ENCODE assay signal across 8 cellular contexts in genomic region chr1:26541431-26541815, GRCh38. TPM values are rescaled to one million over a fixed set of nuclear protein-coding genes. Genes with fewer than 3 reads are reported as not detected.
DNase-seq lines count a peak whose midpoint lies in the region; ATAC-seq and TF ChIP-seq lines count a peak whose summit lies in the region.

No MANE protein-coding gene starts in this region.

- peak overlapping the region; percentile 91 for H3K27ac Mint-ChIP-seq in activated naive CD4-positive, alpha-beta T cell treated with anti-CD3 and anti-CD28 coated beads, Interleukin-2, amount 10 ng/mL, durations not matched to agents 7 days and 5 days
- H3K27ac Mint-ChIP-seq in activated B cell treated with CpG ODN at 0.5 μM for 24 hours: peak overlapping the region; percentile 99

- intact Hi-C loops in activated B cell treated with CpG ODN at 0.5 μM for 24 hours (cut with micrococcal nuclease): no loop called here
- intact Hi-C loops in posterior vena cava (cut with DNase I): no loop called here

- no peaks in the 10 kb centered on the region for H3K9me3 Mint-ChIP-seq in activated naive CD4-positive, alpha-beta T cell treated with anti-CD3 and anti-CD28 coated beads, Interleukin-2, amount 10 ng/mL, durations not matched to agents 7 days and 5 days
- no peaks in the 10 kb centered on the region for H3K9me3 Mint-ChIP-seq in activated B cell treated with CpG ODN at 0.5 μM for 24 hours

- H3K4me3 Mint-ChIP-seq in activated naive CD4-positive, alpha-beta T cell treated with anti-CD3 and anti-CD28 coated beads, Interleukin-2, amount 10 ng/mL, durations not matched to agents 7 days and 5 days: peak overlapping the region; percentile 68
- H3K4me3 Mint-ChIP-seq in activated B cell treated with CpG ODN at 0.5 μM for 24 hours: peak overlapping the region; percentile 82

- ATAC-seq in activated B cell treated with CpG ODN at 0.5 μM for 24 hours (ENCODE audit: low read depth) (no peak), HG03342 (IDR thresholded peaks at IDR 0.05; ENCODE audit: unreplicated experiment) (no peak)

- peaks cover 26% of the 10 kb centered on the region for H3K4me1 ChIP-seq in thymus (ENCODE audit: control insufficient read depth, insufficient read depth, low read length)

- no peak overlapping the region for H3K4me3 ChIP-seq in thymus (ENCODE audit: low read length)

- H3K27me3 ChIP-seq in layer of hippocampus (ENCODE audit: control insufficient read depth, insufficient read depth, low read length) (no peaks in the 10 kb centered on the region), thymus (ENCODE audit: control insufficient read depth, insufficient read depth) (no peaks in the 10 kb centered on the region)

- H3K36me3 Mint-ChIP-seq in activated naive CD4-positive, alpha-beta T cell treated with anti-CD3 and anti-CD28 coated beads, Interleukin-2, amount 10 ng/mL, durations not matched to agents 7 days and 5 days: peaks cover 52% of the 10 kb centered on the region
- peaks cover 4% of the 10 kb centered on the region for H3K36me3 Mint-ChIP-seq in activated B cell treated with CpG ODN at 0.5 μM for 24 hours (ENCODE audit: low read depth)

- H3K27ac ChIP-seq in layer of hippocampus (ENCODE audit: low read depth, low read length): peak overlapping the region; percentile 88
- H3K27ac ChIP-seq in thymus (ENCODE audit: low read depth): peak overlapping the region; percentile 11

- no peak for TF ChIP-seq CTCF in activated B cell treated with CpG ODN at 0.5 μM for 24 hours (IDR thresholded peaks at IDR 0.05)

- DNase-seq in activated naive CD4-positive, alpha-beta T cell treated with anti-CD3 and anti-CD28 coated beads, Interleukin-2, amount 10 ng/mL, durations not matched to agents 7 days and 5 days: no peak
- DNase-seq in activated naive CD4-positive, alpha-beta T cell (lab: John Stamatoyannopoulos, UW): no peak
- no peak for DNase-seq in activated B cell treated with CpG ODN at 0.5 μM for 24 hours
- no peak for DNase-seq in posterior vena cava (ENCODE audit: low spot score)
- no peak for DNase-seq in cortex of kidney (lab: John Stamatoyannopoulos, UW)

- H3K27me3 Mint-ChIP-seq in activated naive CD4-positive, alpha-beta T cell treated with anti-CD3 and anti-CD28 coated beads, Interleukin-2, amount 10 ng/mL, durations not matched to agents 7 days and 5 days: no peaks in the 10 kb centered on the region
- no peaks in the 10 kb centered on the region for H3K27me3 Mint-ChIP-seq in activated B cell treated with CpG ODN at 0.5 μM for 24 hours

- H3K4me1 Mint-ChIP-seq in activated naive CD4-positive, alpha-beta T cell treated with anti-CD3 and anti-CD28 coated beads, Interleukin-2, amount 10 ng/mL, durations not matched to agents 7 days and 5 days: peaks cover 92% of the 10 kb centered on the region
- peaks cover 87% of the 10 kb centered on the region for H3K4me1 Mint-ChIP-seq in activated B cell treated with CpG ODN at 0.5 μM for 24 hours

- POLR2A ChIA-PET in activated B cell treated with CpG ODN at 0.5 μM for 24 hours (lab: Charles Lee): interaction anchor here (0.8 to 6.4 kb wide), 18 partner anchors 8 to 1119 kb away, joined by 3 to 115 read pairs (median 4); partner anchors contain the start of genes ARID1A, HMGN2, PIGV and RPS6KA1

- whole genome bisulfite sequencing in thymus: 49% methylated on average over 7 of the region's 7 CpGs

- H3K9me3 ChIP-seq in thymus (ENCODE audit: control insufficient read depth): no peaks in the 10 kb centered on the region

- CTCF ChIA-PET in activated naive CD4-positive, alpha-beta T cell treated with anti-CD3 and anti-CD28 coated beads, Interleukin-2, amount 10 ng/mL, durations not matched to agents 7 days and 5 days (lab: Charles Lee): interaction anchor here (0.9 to 6.9 kb wide), 10 partner anchors 11 to 250 kb away, joined by 3 to 51 read pairs (median 4); no protein-coding TSS in a partner anchor
- CTCF ChIA-PET in activated B cell treated with CpG ODN at 0.5 μM for 24 hours (lab: Charles Lee): interaction anchor here (1.3 to 2.6 kb wide), 6 partner anchors 11 to 61 kb away, joined by 3 to 18 read pairs (median 6); partner anchors contain the start of gene RPS6KA1

- H3K36me3 ChIP-seq in thymus (ENCODE audit: control insufficient read depth, insufficient read depth): no peaks in the 10 kb centered on the region

RNA-seq across cellular contexts. Expression of gene RPS6KA1, which starts 11.9 kb away (rescaled TPM):
- total RNA-seq in activated B cell treated with CpG ODN at 0.5 μM for 24 hours (139 and 150 TPM in 2 replicates), posterior vena cava (10 to 100 TPM; 10.2 to 13.9 TPM)
- polyA plus RNA-seq in thymus: 30.4 TPM
